In the genomic region with DNA sequence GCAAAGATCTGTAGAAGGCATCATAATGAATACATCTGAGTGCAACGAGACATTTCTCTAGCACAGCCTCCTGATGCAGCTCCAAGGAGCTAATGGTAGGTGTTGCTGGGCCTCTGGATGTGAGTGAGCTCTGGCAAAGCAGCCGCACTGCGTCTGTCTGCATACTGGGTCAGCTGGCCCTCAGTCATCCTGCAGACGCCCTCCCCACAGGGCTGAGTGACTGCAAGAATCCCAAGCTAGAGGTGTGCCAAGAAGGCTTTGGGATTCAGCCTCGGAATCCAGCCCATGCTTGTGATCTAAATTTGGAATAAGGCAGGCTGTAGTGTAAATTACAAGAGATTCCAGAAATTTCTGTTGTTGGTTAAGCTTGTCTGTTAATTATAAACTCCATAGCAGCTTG, we compare ENCODE assay signal across 9 cellular contexts. TPM values are rescaled to one million over a fixed set of nuclear protein-coding genes. Genes with fewer than 3 reads are reported as not detected.
DNase-seq lines count a peak whose midpoint lies in the region; ATAC-seq, FAIRE-seq and TF ChIP-seq lines count a peak whose summit lies in the region.
"Had no signal": no experiment of that assay in that cellular context is flagged by ENCODE, and none has a peak within 500 bp of the region (broad histone marks: within the 10 kb centered on the region; RNA-seq: fewer than 3 reads in every experiment).

No MANE protein-coding gene starts in this region.

- H3K9me3 ChIP-seq in heart right ventricle (no peaks in the 10 kb centered on the region), prostate gland (no peaks in the 10 kb centered on the region), small intestine (ENCODE audit: control insufficient read depth, low read depth) (no peaks in the 10 kb centered on the region)

- no peak overlapping the region for H3K4me3 ChIP-seq in BJ (ENCODE audit: low read depth, low read length)
- H3K4me3 ChIP-seq in heart right ventricle = no peak overlapping the region
- H3K4me3 ChIP-seq in prostate gland = no peak overlapping the region
- H3K4me3 ChIP-seq in small intestine (ENCODE audit: low read depth in 1 of 2, low read length in 2 of 2) = no peak overlapping the region

- peaks cover 1% of the 10 kb centered on the region; the same call in 1 of the 2 replicates for H3K36me3 ChIP-seq in BJ (ENCODE audit: control insufficient read depth, insufficient read depth, low read length)
- peaks cover 0 to 38% (median 17%) of the 10 kb centered on the region in 9 donors for H3K36me3 ChIP-seq in heart right ventricle
- no peaks in the 10 kb centered on the region for H3K36me3 ChIP-seq in prostate gland
- peaks cover 0 to 4% of the 10 kb centered on the region in 2 donors for H3K36me3 ChIP-seq in small intestine (ENCODE audit: control insufficient read depth in 2 of 2, insufficient read depth in 2 of 2, low read length in 2 of 2)

- H3K27ac ChIP-seq in heart right ventricle (peak overlapping the region; percentile 0 to 85 (median 70)), prostate gland (peak overlapping the region; percentile 16 to 56), small intestine (ENCODE audit: low read depth in 1 of 2, low read length in 1 of 2) (peak overlapping the region in 1 of 2 donors; percentile 1)

- intact Hi-C loops in heart right ventricle (cut with DNase I) (loop anchor here in 1 of 10 donors (5.0 kb wide), 1 partner anchor 1088 kb away; no protein-coding TSS in a partner anchor), prostate gland (cut with DNase I) (no loop called here)

- peaks cover 17 to 73% (median 62%) of the 10 kb centered on the region in 9 donors for H3K4me1 ChIP-seq in heart right ventricle
- peaks cover 14% of the 10 kb centered on the region for H3K4me1 ChIP-seq in prostate gland (replicated peaks)
- peaks cover 3 to 17% of the 10 kb centered on the region in 2 donors for H3K4me1 ChIP-seq in small intestine (ENCODE audit: control insufficient read depth in 2 of 2, insufficient read depth in 1 of 2, low read depth in 1 of 2, low read length in 1 of 2)

- CTCF ChIA-PET in BJ (lab: Yijun Ruan, JAX) = interaction anchor here (0.7 to 1.4 kb wide), 3 partner anchors 9 to 71 kb away, joined by 3 read pairs; partner anchors contain the start of gene HERC3

- 30 to 54% methylated on average over 5 of the region's 5 CpGs for WGBS in heart right ventricle, 2 donors
- WGBS in prostate gland = 40% methylated on average over 5 of the region's 5 CpGs
- WGBS in small intestine, 3 donors = 65 to 85% (median 80%) methylated on average over 5 of the region's 5 CpGs

- DNase-seq in BJ (ENCODE audit: low read depth) = peak; percentile 47
- DNase-seq in amniotic epithelial cell (ENCODE audit: low read depth) = peak; percentile 56
- DNase-seq in heart right ventricle = peak; percentile 50 to 56
- DNase-seq in prostate gland (ENCODE audit: low spot score) = no peak
- no peak for DNase-seq in activated CD4-positive, CD25-positive, alpha-beta regulatory T cell (lab: John Stamatoyannopoulos, UW)
- no peak for DNase-seq in small intestine
- no peak for DNase-seq in stimulated activated CD8-positive, alpha-beta memory T cell treated with anti-CD3 and anti-CD28 coated beads, Interleukin-4, amount 100 ng/mL, for 48 hours
- DNase-seq in NCI-H774 (lab: John Stamatoyannopoulos, UW) = no peak

- no peak for FAIRE-seq in small intestine (lab: Jason Lieb, UNC)
- FAIRE-seq: colon had no signal

- POLR2A ChIA-PET in BJ (lab: Charles Lee) = no interaction called here

- TF ChIP-seq CTCF in BJ (IDR thresholded peaks at IDR 0.05; ENCODE audit: insufficient read depth, low read depth, low read length) (no peak), heart right ventricle (IDR thresholded peaks at IDR 0.05) (no peak), prostate gland (IDR thresholded peaks at IDR 0.05) (no peak)

- H3K27me3 ChIP-seq in BJ (ENCODE audit: control insufficient read depth, insufficient read depth, low read length) (no peaks in the 10 kb centered on the region), heart right ventricle (no peaks in the 10 kb centered on the region), prostate gland (replicated peaks; ENCODE audit: insufficient read depth) (no peaks in the 10 kb centered on the region), small intestine (ENCODE audit: control insufficient read depth in 2 of 2, insufficient read depth in 2 of 2, low read length in 2 of 2) (no peaks in the 10 kb centered on the region)

- peak; percentile 75 to 93 (median 86) for ATAC-seq in heart right ventricle

- TF ChIP-seq POLR2A in prostate gland (IDR thresholded peaks at IDR 0.05) = no peak

RNA-seq across cellular contexts. Expression of gene HERC3, which starts 18.5 kb away (rescaled TPM):
- polyA plus RNA-seq in BJ (2011; rRNA removed) (13.0 and 13.2 TPM in 2 replicates), heart right ventricle (10 to 100 TPM in 1 of 2 donors, 1 to 10 TPM in 1; 8.5 to 13.2 TPM), small intestine (10 to 100 TPM in 1 of 3 donors, 1 to 10 TPM in 2; 6.6 to 12.7 (median 8.5) TPM)
- polyA minus RNA-seq in BJ (2011; rRNA and poly(A)+ RNA removed) = 12.0 and 12.3 TPM in 2 replicates
- total RNA-seq in heart right ventricle (10 to 100 TPM; 40.6 to 62.6 (median 47.2) TPM), prostate gland (10 to 100 TPM; 36.5 to 42.2 TPM)

Comparison
In these comparisons a context has a peak if more than half of its experiments do, and no peak if none do; other contexts are left out.
1. DNase-seq: peak in BJ (single experiment), amniotic epithelial cell (single experiment) and heart right ventricle (2 of 2); none in prostate gland (single experiment), activated CD4-positive, CD25-positive, alpha-beta regulatory T cell (0 of 4), small intestine (single experiment), stimulated activated CD8-positive, alpha-beta memory T cell treated with anti-CD3 and anti-CD28 coated beads, Interleukin-4, amount 100 ng/mL, for 48 hours (single experiment) and NCI-H774 (single experiment).